26 cellular contexts compared by ENCODE assay signal in genomic region chr10:52322941-52323340, GRCh38. TPM values are rescaled to one million over a fixed set of nuclear protein-coding genes. Genes with fewer than 3 reads are reported as not detected.
"Had no signal": no experiment of that assay in that cellular context is flagged by ENCODE, and none has a peak within 500 bp of the region (broad histone marks: within the 10 kb centered on the region; RNA-seq: fewer than 3 reads in every experiment).

No MANE protein-coding gene starts in this region.

- DNase-seq: activated CD4-positive, alpha-beta memory T cell treated with anti-CD3 and anti-CD28 coated beads, Interleukin-2, amount 10 ng/mL, durations not matched to agents 7 days and 5 days; activated CD4-positive, alpha-beta T cell treated with anti-CD3 and anti-CD28 coated beads for 1 hour; activated CD4-positive, alpha-beta T cell treated with anti-CD3 and anti-CD28 coated beads, Interleukin-2, amount 10 ng/mL, durations not matched to agents 7 days and 5 days; activated CD8-positive, alpha-beta memory T cell treated with anti-CD3 and anti-CD28 coated beads, Interleukin-2, amount 50 U/mL, for 48 hours; activated gamma-delta T cell treated with Interleukin-2 at 50 U/mL for 16 hours; activated naive CD4-positive, alpha-beta T cell treated with anti-CD3 and anti-CD28 coated beads, Interleukin-2, amount 50 U/mL, for 16 hours; activated T-cell treated with anti-CD3 and anti-CD28 coated beads, Interleukin-2, amount 50 U/mL, for 24 hours; amniotic stem cell; central memory CD4-positive, alpha-beta T cell; dermis blood vessel endothelial cell; effector CD4-positive, alpha-beta T cell; gastrocnemius medialis; glutamatergic neuron; left lung; lower lobe of right lung; mesenchymal stem cell; right lobe of liver; stimulated activated CD4-positive, alpha-beta T cell treated with anti-CD3 and anti-CD28 coated beads, Interleukin-12 subunit alpha, Interleukin-12 subunit beta, amount 100 ng/mL, for 4 hours; stimulated activated CD4-positive, alpha-beta T cell treated with anti-CD3 and anti-CD28 coated beads, Interleukin-4, amount 100 ng/mL, for 1 hour; stimulated activated naive CD8-positive, alpha-beta T cell treated with anti-CD3 and anti-CD28 coated beads, Interleukin-15, Interleukin-2, amounts not matched to agents 100 U/mL and 50 U/mL, for 24 hours had no signal

- H3K4me3 Mint-ChIP-seq: activated CD4-positive, alpha-beta memory T cell treated with anti-CD3 and anti-CD28 coated beads, Interleukin-2, amount 10 ng/mL, durations not matched to agents 7 days and 5 days; activated CD4-positive, alpha-beta T cell treated with anti-CD3 and anti-CD28 coated beads, Interleukin-2, amount 10 ng/mL, durations not matched to agents 7 days and 5 days; activated T-cell treated with anti-CD3 and anti-CD28 coated beads, Interleukin-2, amount 50 U/mL, for 24 hours; natural killer cell treated with Interleukin-12 subunit alpha and Interleukin-12 subunit beta and Interleukin-15 and Interleukin-18, amount 100 ng/mL, for 72 hours; WTC11 had no signal

- H3K27ac ChIP-seq: breast epithelium, esophagus muscularis mucosa, gastrocnemius medialis, left lung, lower lobe of right lung, right lobe of liver, skin epidermis, thoracic aorta had no signal

- ATAC-seq: gastrocnemius medialis; natural killer cell treated with Interleukin-12 subunit alpha and Interleukin-12 subunit beta and Interleukin-15 and Interleukin-18, amount 100 ng/mL, for 72 hours; right lobe of liver; stimulated activated naive CD8-positive, alpha-beta T cell treated with anti-CD3 and anti-CD28 coated beads, Interleukin-15, Interleukin-2, amounts not matched to agents 100 U/mL and 50 U/mL, for 24 hours; WTC11 had no signal

- H3K27me3 Mint-ChIP-seq: activated CD4-positive, alpha-beta memory T cell treated with anti-CD3 and anti-CD28 coated beads, Interleukin-2, amount 10 ng/mL, durations not matched to agents 7 days and 5 days; activated CD4-positive, alpha-beta T cell treated with anti-CD3 and anti-CD28 coated beads, Interleukin-2, amount 10 ng/mL, durations not matched to agents 7 days and 5 days had no signal

- H3K36me3 ChIP-seq: breast epithelium, esophagus muscularis mucosa, gastrocnemius medialis, left lung, lower lobe of right lung, right lobe of liver, thoracic aorta had no signal

- H3K36me3 Mint-ChIP-seq: natural killer cell treated with Interleukin-12 subunit alpha and Interleukin-12 subunit beta and Interleukin-15 and Interleukin-18, amount 100 ng/mL, for 72 hours; WTC11 had no signal

- H3K4me3 ChIP-seq: breast epithelium, esophagus muscularis mucosa, gastrocnemius medialis, left lung, lower lobe of right lung, right lobe of liver, skin epidermis, thoracic aorta had no signal

- H3K27me3 ChIP-seq: breast epithelium, esophagus muscularis mucosa, gastrocnemius medialis, left lung, right lobe of liver had no signal

- H3K4me1 ChIP-seq: breast epithelium, esophagus muscularis mucosa, gastrocnemius medialis, lower lobe of right lung, right lobe of liver had no signal

- H3K27ac Mint-ChIP-seq: activated CD4-positive, alpha-beta memory T cell treated with anti-CD3 and anti-CD28 coated beads, Interleukin-2, amount 10 ng/mL, durations not matched to agents 7 days and 5 days; activated CD4-positive, alpha-beta T cell treated with anti-CD3 and anti-CD28 coated beads, Interleukin-2, amount 10 ng/mL, durations not matched to agents 7 days and 5 days; activated T-cell treated with anti-CD3 and anti-CD28 coated beads, Interleukin-2, amount 50 U/mL, for 24 hours; natural killer cell treated with Interleukin-12 subunit alpha and Interleukin-12 subunit beta and Interleukin-15 and Interleukin-18, amount 100 ng/mL, for 72 hours; WTC11 had no signal

- H3K9me3 ChIP-seq: breast epithelium, esophagus muscularis mucosa, gastrocnemius medialis, left lung, lower lobe of right lung, right lobe of liver, thoracic aorta had no signal

- H3K4me1 Mint-ChIP-seq: activated CD4-positive, alpha-beta memory T cell treated with anti-CD3 and anti-CD28 coated beads, Interleukin-2, amount 10 ng/mL, durations not matched to agents 7 days and 5 days; activated CD4-positive, alpha-beta T cell treated with anti-CD3 and anti-CD28 coated beads, Interleukin-2, amount 10 ng/mL, durations not matched to agents 7 days and 5 days; WTC11 had no signal

- H3K9me3 Mint-ChIP-seq: activated CD4-positive, alpha-beta T cell treated with anti-CD3 and anti-CD28 coated beads, Interleukin-2, amount 10 ng/mL, durations not matched to agents 7 days and 5 days; activated T-cell treated with anti-CD3 and anti-CD28 coated beads, Interleukin-2, amount 50 U/mL, for 24 hours had no signal

RNA-seq across cellular contexts. Expression of gene DKK1, which starts 8.9 kb away (rescaled TPM):
- total RNA-seq: activated CD4-positive, alpha-beta memory T cell treated with anti-CD3 and anti-CD28 coated beads, Interleukin-2, amount 10 ng/mL, durations not matched to agents 7 days and 5 days; activated CD4-positive, alpha-beta T cell treated with anti-CD3 and anti-CD28 coated beads, Interleukin-2, amount 10 ng/mL, durations not matched to agents 7 days and 5 days; natural killer cell treated with Interleukin-12 subunit alpha and Interleukin-12 subunit beta and Interleukin-15 and Interleukin-18, amount 100 ng/mL, for 72 hours; right lobe of liver had no signal
